ENCODE assay signal across 10 cellular contexts in genomic region chr7:84372155-84372621, GRCh38.
DNase-seq lines count a peak whose midpoint lies in the region; ATAC-seq and TF ChIP-seq lines count a peak whose summit lies in the region.
"Had no signal": no experiment of that assay in that cellular context is flagged by ENCODE, and none has a peak within 500 bp of the region (broad histone marks: within the 10 kb centered on the region; RNA-seq: fewer than 3 reads in every experiment).

No MANE protein-coding gene starts in this region.

- H3K4me1 ChIP-seq in gastroesophageal sphincter: no peaks in the 10 kb centered on the region
- H3K4me1 ChIP-seq: gastrocnemius medialis had no signal

- H3K4me1 Mint-ChIP-seq in osteocyte (ENCODE audit: unreplicated experiment): peaks cover 18% of the 10 kb centered on the region
- H3K4me1 Mint-ChIP-seq in WTC11: peaks cover 5% of the 10 kb centered on the region; the same call in 1 of the 2 replicates

- CTCF ChIA-PET in WTC11 (lab: Charles Lee): no interaction called here

- TF ChIP-seq CTCF in choroid plexus epithelial cell (conservative IDR thresholded peaks at IDR 0.05; ENCODE audit: low read depth, low read length) (no peak), osteocyte (IDR thresholded peaks at IDR 0.05) (no peak), gastroesophageal sphincter (IDR thresholded peaks at IDR 0.05) (no peak), WTC11 (IDR thresholded peaks at IDR 0.05) (no peak), GM20000 (IDR thresholded peaks at IDR 0.05; ENCODE audit: extremely low read depth, missing control alignments) (no peak)

- H3K27ac ChIP-seq in gastroesophageal sphincter: no peak overlapping the region
- H3K27ac ChIP-seq: gastrocnemius medialis had no signal

- no peaks in the 10 kb centered on the region for H3K27me3 ChIP-seq in gastroesophageal sphincter
- H3K27me3 ChIP-seq: gastrocnemius medialis had no signal

- no peak for TF ChIP-seq EP300 in gastroesophageal sphincter (IDR thresholded peaks at IDR 0.05)

- H3K36me3 Mint-ChIP-seq in osteocyte (ENCODE audit: unreplicated experiment): no peaks in the 10 kb centered on the region
- H3K36me3 Mint-ChIP-seq in WTC11: no peaks in the 10 kb centered on the region

- H3K27ac Mint-ChIP-seq in osteocyte (ENCODE audit: unreplicated experiment) (peak overlapping the region; percentile 76), WTC11 (no peak overlapping the region)

- ATAC-seq in gastroesophageal sphincter (no peak), WTC11 (no peak)
- ATAC-seq: gastrocnemius medialis had no signal

- TF ChIP-seq POLR2A in gastroesophageal sphincter (IDR thresholded peaks at IDR 0.05): no peak

- H3K4me3 Mint-ChIP-seq in osteocyte (ENCODE audit: unreplicated experiment): no peak overlapping the region
- H3K4me3 Mint-ChIP-seq in WTC11: no peak overlapping the region

- no peaks in the 10 kb centered on the region for H3K27me3 Mint-ChIP-seq in osteocyte (ENCODE audit: unreplicated experiment)
- H3K27me3 Mint-ChIP-seq in WTC11 (ENCODE audit: low read depth): no peaks in the 10 kb centered on the region

- H3K9me3 Mint-ChIP-seq in osteocyte (ENCODE audit: unreplicated experiment): peaks cover 4% of the 10 kb centered on the region
- H3K9me3 Mint-ChIP-seq in WTC11: peaks cover 3% of the 10 kb centered on the region; the same call in 1 of the 2 replicates

- H3K4me3 ChIP-seq in choroid plexus epithelial cell (ENCODE audit: low read depth, low read length) (no peak overlapping the region), gastroesophageal sphincter (no peak overlapping the region)
- H3K4me3 ChIP-seq: gastrocnemius medialis had no signal

- H3K36me3 ChIP-seq in gastroesophageal sphincter: no peaks in the 10 kb centered on the region
- H3K36me3 ChIP-seq: gastrocnemius medialis had no signal

- WGBS in gastroesophageal sphincter (ENCODE audit: low coverage in 1 of 2), 2 donors: 38 to 100% methylated on average over 1 to 3 of the region's 3 CpGs

- DNase-seq in GM04503 (ENCODE audit: low read depth) (peak; percentile 91), NCI-H460 (ENCODE audit: extremely low read depth, low read depth) (peak; percentile 88), choroid plexus epithelial cell (ENCODE audit: low read depth) (peak; percentile 79), osteocyte (ENCODE audit: extremely low spot score, unreplicated experiment) (no peak), WTC11 (ENCODE audit: low spot score) (no peak), GM20000 (ENCODE audit: low spot score) (no peak)
- DNase-seq: gastrocnemius medialis, NCI-H1092 treated with DMSO at 0.1 percent for 48 hours, substantia nigra had no signal

- no peaks in the 10 kb centered on the region for H3K9me3 ChIP-seq in gastroesophageal sphincter
- H3K9me3 ChIP-seq: gastrocnemius medialis had no signal

- POLR2A ChIA-PET in WTC11 (lab: Charles Lee): no interaction called here

TF ChIP-seq in WTC11, 78 proteins besides CTCF, POLR2A, EP300 and RAD21:
- TF ChIP-seq MAX (CRISPR knock-in tag; IDR thresholded peaks at IDR 0.05) (no peak), ESRRA (CRISPR knock-in tag; IDR thresholded peaks at IDR 0.05; ENCODE audit: borderline replicate concordance) (no peak), E2F5 (CRISPR knock-in tag; IDR thresholded peaks at IDR 0.05) (no peak), ZNF281 (CRISPR knock-in tag; IDR thresholded peaks at IDR 0.05) (no peak), NR3C1 (CRISPR knock-in tag; conservative IDR thresholded peaks at IDR 0.05; ENCODE audit: low read depth) (no peak), HMGA2 (CRISPR knock-in tag; IDR thresholded peaks at IDR 0.05) (no peak), ATF3 (CRISPR knock-in tag; conservative IDR thresholded peaks at IDR 0.05) (no peak), GRHL2 (CRISPR knock-in tag; IDR thresholded peaks at IDR 0.05; ENCODE audit: insufficient replicate concordance, severe bottlenecking) (no peak)

Comparison
In these comparisons a context has a peak if more than half of its experiments do, and no peak if none do; other contexts are left out.
1. DNase-seq: peak in GM04503 (single experiment), NCI-H460 (single experiment) and choroid plexus epithelial cell (single experiment); none in osteocyte (single experiment), WTC11 (single experiment) and GM20000 (single experiment).